ENCODE assay signal across 1 cellular context in the genomic region with DNA sequence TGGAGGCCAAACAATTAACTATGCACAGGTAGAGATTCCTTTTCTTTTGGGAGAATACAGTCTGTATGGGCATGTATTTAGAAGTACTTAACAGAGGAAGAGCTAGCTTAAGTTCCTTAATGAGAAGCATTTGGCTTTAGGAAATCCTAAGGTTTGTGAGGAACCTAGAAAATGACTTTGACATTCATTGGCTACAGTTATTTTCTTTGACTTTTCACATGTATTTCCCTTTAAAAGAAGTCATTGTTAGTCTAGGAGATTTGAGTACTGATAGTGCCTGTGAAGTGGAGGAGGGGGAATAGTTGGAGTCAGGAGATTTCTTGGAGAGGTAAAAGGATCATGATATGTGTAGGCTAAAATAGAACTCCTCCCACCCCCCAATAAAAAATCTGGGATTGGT.
TF ChIP-seq lines count a peak whose summit lies in the region.

No MANE protein-coding gene starts in this region.

TF ChIP-seq in endothelial cell of umbilical vein, 7 proteins besides CTCF, POLR2A, EP300 and RAD21:
- TF ChIP-seq EZH2 (IDR thresholded peaks at IDR 0.05; ENCODE audit: borderline replicate concordance, low read depth, low read length, severe bottlenecking) (no peak), GATA2 (IDR thresholded peaks at IDR 0.05; ENCODE audit: insufficient read depth, insufficient read length, low read depth, low read length) (peak; percentile 31)
